17 cellular contexts compared by ENCODE assay signal in genomic region chr18:23887493-23887892, GRCh38.
A peak's percentile ranks its signal among the peaks of the same experiment; 100 is the strongest.
DNase-seq lines count a peak whose midpoint lies in the region; TF ChIP-seq lines count a peak whose summit lies in the region.
"Had no signal": no experiment of that assay in that cellular context is flagged by ENCODE, and none has a peak within 500 bp of the region (broad histone marks: within the 10 kb centered on the region; RNA-seq: fewer than 3 reads in every experiment).

No MANE protein-coding gene starts in this region.

- H3K27ac ChIP-seq in fibroblast of lung (ENCODE audit: insufficient read depth, low read length) (no peak overlapping the region), caudate nucleus (ENCODE audit: low read depth, low read length) (no peak overlapping the region)
- H3K27ac ChIP-seq: GM23248, hepatocyte, left ventricle myocardium inferior, SJCRH30 had no signal

- no peak overlapping the region for H2AFZ ChIP-seq in fibroblast of lung (ENCODE audit: low read length)
- H2AFZ ChIP-seq: GM23248, hepatocyte had no signal

- H3K4me3 ChIP-seq in fibroblast of lung (replicated peaks in 1 of 4; ENCODE audit: control extremely low read depth in 1 of 4, insufficient read depth in 1 of 4, low read depth in 3 of 4, low read length in 4 of 4) = no peak overlapping the region
- H3K4me3 ChIP-seq: GM23248, hepatocyte, K562, left ventricle myocardium inferior, SJCRH30 had no signal

- no peak overlapping the region for H3K4me2 ChIP-seq in fibroblast of lung (ENCODE audit: extremely low read depth, insufficient read depth, low read length)
- H3K4me2 ChIP-seq: hepatocyte had no signal

- peak; percentile 75 for DNase-seq in DMS 273 (lab: John Stamatoyannopoulos, UW; ENCODE audit: unreplicated experiment)
- DNase-seq in NCI-H1105 treated with DMSO at 0.1 percent for 48 hours (lab: John Stamatoyannopoulos, UW) = peak; percentile 98
- peak; percentile 96 for DNase-seq in NCI-H748 (lab: John Stamatoyannopoulos, UW; ENCODE audit: unreplicated experiment)
- DNase-seq in fibroblast of lung (ENCODE audit: low read depth in 2 of 2) = peak; percentile 36 to 38
- DNase-seq in ecto neural progenitor cell (ENCODE audit: low spot score) = no peak
- no peak for DNase-seq in HuH-7 (ENCODE audit: low spot score)
- DNase-seq in stimulated activated CD4-positive, alpha-beta T cell treated with anti-CD3 and anti-CD28 coated beads, Interleukin-2, amount 100 ng/mL, for 24 hours = no peak
- no peak for DNase-seq in caudate nucleus (lab: John Stamatoyannopoulos, UW)
- DNase-seq: activated CD8-positive, alpha-beta memory T cell treated with anti-CD3 and anti-CD28 coated beads for 24 hours; activated naive CD4-positive, alpha-beta T cell; GM23248; left ventricle myocardium inferior; naive B cell; stimulated activated CD4-positive, alpha-beta T cell treated with anti-CD3 and anti-CD28 coated beads, Interleukin-4, amount 100 ng/mL, for 24 hours had no signal

- H3K27me3 ChIP-seq in fibroblast of lung (ENCODE audit: control insufficient read depth, insufficient read depth, low read length) = no peaks in the 10 kb centered on the region
- H3K27me3 ChIP-seq: hepatocyte, SJCRH30 had no signal

- H4K20me1 ChIP-seq in fibroblast of lung (ENCODE audit: control insufficient read depth, extremely low read depth, insufficient read depth, low read length) = no peaks in the 10 kb centered on the region

- TF ChIP-seq CTCF in fibroblast of lung (conservative IDR thresholded peaks at IDR 0.05 in 1 of 2, IDR thresholded peaks at IDR 0.05 in 1 of 2; ENCODE audit: low read depth in 1 of 2, low read length in 2 of 2) = no peak

- H3K36me3 ChIP-seq in fibroblast of lung (ENCODE audit: control insufficient read depth, insufficient read depth, low read length) = no peaks in the 10 kb centered on the region
- H3K36me3 ChIP-seq: left ventricle myocardium inferior, SJCRH30 had no signal

- H3K9ac ChIP-seq in fibroblast of lung (ENCODE audit: insufficient read depth, low read length) = no peak overlapping the region
- H3K9ac ChIP-seq: GM23248 had no signal

- no peaks in the 10 kb centered on the region for H3K9me3 ChIP-seq in fibroblast of lung (ENCODE audit: control insufficient read depth, insufficient read depth, low read depth, low read length)
- H3K9me3 ChIP-seq: left ventricle myocardium inferior, SJCRH30 had no signal

- no peaks in the 10 kb centered on the region for H3K79me2 ChIP-seq in fibroblast of lung (ENCODE audit: control insufficient read depth, insufficient read depth, low read length)
- H3K79me2 ChIP-seq: hepatocyte had no signal

- no peaks in the 10 kb centered on the region for H3K4me1 ChIP-seq in fibroblast of lung (ENCODE audit: control insufficient read depth, extremely low read depth, insufficient read depth, low read length)

Comparison
In these comparisons a context has a peak if more than half of its experiments do, and no peak if none do; other contexts are left out.
1. DNase-seq: peak in DMS 273 (single experiment), NCI-H1105 treated with DMSO at 0.1 percent for 48 hours (single experiment), NCI-H748 (single experiment) and fibroblast of lung (2 of 2); none in ecto neural progenitor cell (single experiment), HuH-7 (single experiment), stimulated activated CD4-positive, alpha-beta T cell treated with anti-CD3 and anti-CD28 coated beads, Interleukin-2, amount 100 ng/mL, for 24 hours (0 of 2) and caudate nucleus (0 of 61).